26 cellular contexts compared by ENCODE assay signal in the genomic region with DNA sequence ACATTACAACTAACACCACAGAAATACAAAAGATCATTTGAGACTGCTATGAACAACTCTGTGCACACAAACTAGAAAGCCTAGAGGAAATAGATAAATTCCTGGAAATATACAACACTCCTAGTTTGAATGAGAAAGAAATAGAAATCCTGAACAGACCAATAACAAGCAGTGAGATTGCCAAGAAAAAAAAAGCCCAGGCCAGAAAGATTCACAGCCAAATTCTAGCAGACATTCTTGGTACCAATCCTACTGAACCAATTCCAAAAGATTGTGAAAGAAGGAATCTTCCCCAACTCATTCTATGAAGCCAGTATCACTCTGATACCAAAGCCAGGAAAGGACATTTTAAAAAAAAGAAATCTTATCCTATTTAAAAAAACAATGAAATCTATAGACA. TPM values are rescaled to one million over a fixed set of nuclear protein-coding genes. Genes with fewer than 3 reads are reported as not detected.
DNase-seq lines count a peak whose midpoint lies in the region; ATAC-seq and TF ChIP-seq lines count a peak whose summit lies in the region.
"Had no signal": no experiment of that assay in that cellular context is flagged by ENCODE, and none has a peak within 500 bp of the region (broad histone marks: within the 10 kb centered on the region; RNA-seq: fewer than 3 reads in every experiment).

No MANE protein-coding gene starts in this region.

- H3K4me3 ChIP-seq in subcutaneous abdominal adipose tissue (ENCODE audit: low read depth in 1 of 5, low read length in 5 of 5): no peak overlapping the region
- no peak overlapping the region for H3K4me3 ChIP-seq in stomach
- H3K4me3 ChIP-seq: GM12878, K562, PC-9, SJCRH30 had no signal

- intact Hi-C loops in dendritic cell treated with granulocyte-macrophage colony-stimulating factor and Interleukin-4, amounts not matched to agents 40 ng/mL and 50 ng/mL, for 4 days (cut with micrococcal nuclease): no loop called here
- intact Hi-C loops in left ventricle myocardium superior (cut with micrococcal nuclease) (no loop called here), stomach (cut with DNase I; ENCODE audit: low total_unique reads) (no loop called here)

- H3K36me3 ChIP-seq in subcutaneous abdominal adipose tissue (ENCODE audit: control insufficient read depth in 5 of 5, insufficient read depth in 5 of 5, low read length in 5 of 5) (no peaks in the 10 kb centered on the region), stomach (no peaks in the 10 kb centered on the region)
- H3K36me3 ChIP-seq: SJCRH30 had no signal

- peak; percentile 60 for ATAC-seq in left ventricle myocardium superior
- ATAC-seq in effector memory CD8-positive, alpha-beta T cell (replicated peaks): no peak
- ATAC-seq: activated naive CD8-positive, alpha-beta T cell treated with anti-CD3 and anti-CD28 coated beads, Interleukin-2, amount 50 U/mL, for 24 hours; GM12878; K562 had no signal

- H3K4me1 ChIP-seq in subcutaneous abdominal adipose tissue (ENCODE audit: control insufficient read depth in 5 of 5, insufficient read depth in 5 of 5, low read length in 5 of 5) (peaks cover 0 to 34% (median 31%) of the 10 kb centered on the region in 5 donors), stomach (peaks cover 4 to 41% (median 17%) of the 10 kb centered on the region in 4 donors)
- H3K4me1 ChIP-seq: SJCRH30 had no signal

- peak overlapping the region; percentile 18 for H3K27ac ChIP-seq in subcutaneous abdominal adipose tissue (ENCODE audit: low read depth, low read length)
- H3K27ac ChIP-seq in stomach: peak overlapping the region in 1 of 5 donors; percentile 16
- H3K27ac ChIP-seq: C4-2B, PC-9, SJCRH30 had no signal

- no peaks in the 10 kb centered on the region for H3K27me3 ChIP-seq in subcutaneous abdominal adipose tissue (ENCODE audit: control insufficient read depth in 5 of 5, insufficient read depth in 4 of 5, low read length in 5 of 5)
- H3K27me3 ChIP-seq in stomach: no peaks in the 10 kb centered on the region
- H3K27me3 ChIP-seq: SJCRH30 had no signal

- no peak for TF ChIP-seq CTCF in stomach (IDR thresholded peaks at IDR 0.05)

- no peak for TF ChIP-seq POLR2A in stomach (IDR thresholded peaks at IDR 0.05)

- no peaks in the 10 kb centered on the region for H3K27me3 Mint-ChIP-seq in dendritic cell treated with granulocyte-macrophage colony-stimulating factor and Interleukin-4, amounts not matched to agents 40 ng/mL and 50 ng/mL, for 4 days
- H3K27me3 Mint-ChIP-seq in effector memory CD8-positive, alpha-beta T cell: no peaks in the 10 kb centered on the region
- H3K27me3 Mint-ChIP-seq: type B pancreatic cell had no signal

- H3K9ac ChIP-seq in subcutaneous abdominal adipose tissue (ENCODE audit: low read length in 5 of 5): peak overlapping the region in 1 of 5 donors; percentile 46

- no peak overlapping the region for H3K4me3 Mint-ChIP-seq in dendritic cell treated with granulocyte-macrophage colony-stimulating factor and Interleukin-4, amounts not matched to agents 40 ng/mL and 50 ng/mL, for 4 days
- no peak overlapping the region for H3K4me3 Mint-ChIP-seq in effector memory CD8-positive, alpha-beta T cell
- H3K4me3 Mint-ChIP-seq: activated naive CD8-positive, alpha-beta T cell treated with anti-CD3 and anti-CD28 coated beads, Interleukin-2, amount 50 U/mL, for 24 hours; mesothelial cell of epicardium; nephron; type B pancreatic cell had no signal

- no peaks in the 10 kb centered on the region for H3K9me3 Mint-ChIP-seq in dendritic cell treated with granulocyte-macrophage colony-stimulating factor and Interleukin-4, amounts not matched to agents 40 ng/mL and 50 ng/mL, for 4 days
- H3K9me3 Mint-ChIP-seq in effector memory CD8-positive, alpha-beta T cell: no peaks in the 10 kb centered on the region
- H3K9me3 Mint-ChIP-seq: activated naive CD8-positive, alpha-beta T cell treated with anti-CD3 and anti-CD28 coated beads, Interleukin-2, amount 50 U/mL, for 24 hours; mesothelial cell of epicardium; nephron; type B pancreatic cell had no signal

- peak; percentile 71 for DNase-seq in GM04503 (ENCODE audit: low read depth)
- no peak for DNase-seq in left ventricle myocardium superior
- DNase-seq in stomach: no peak
- DNase-seq in activated CD4-positive, alpha-beta T cell treated with anti-CD3 and anti-CD28 coated beads for 4 hours: no peak
- DNase-seq in effector memory CD8-positive, alpha-beta T cell: no peak
- DNase-seq: activated CD4-positive, alpha-beta T cell treated with anti-CD3 and anti-CD28 coated beads for 48 hours; activated CD8-positive, alpha-beta memory T cell treated with anti-CD3 and anti-CD28 coated beads, Interleukin-2, amount 50 U/mL, for 4 hours; activated naive CD8-positive, alpha-beta T cell treated with anti-CD3 and anti-CD28 coated beads, Interleukin-2, amount 50 U/mL, for 24 hours; dermis blood vessel endothelial cell; GDM1; kidney glomerular epithelial cell; NCI-H187 treated with DMSO at 0.1 percent for 48 hours; NCI-H2227 treated with DMSO at 0.1 percent for 48 hours; PC-9; SJCRH30; small intestine; stimulated activated CD4-positive, alpha-beta T cell treated with anti-CD3 and anti-CD28 coated beads, Interleukin-2, amount 100 ng/mL, for 48 hours; stimulated activated naive CD4-positive, alpha-beta T cell treated with Interleukin-2 at 50 U/mL for 16 hours had no signal

- H3K27ac Mint-ChIP-seq in dendritic cell treated with granulocyte-macrophage colony-stimulating factor and Interleukin-4, amounts not matched to agents 40 ng/mL and 50 ng/mL, for 4 days: peak overlapping the region; percentile 7
- no peak overlapping the region for H3K27ac Mint-ChIP-seq in effector memory CD8-positive, alpha-beta T cell
- H3K27ac Mint-ChIP-seq: activated naive CD8-positive, alpha-beta T cell treated with anti-CD3 and anti-CD28 coated beads, Interleukin-2, amount 50 U/mL, for 24 hours; mesothelial cell of epicardium; type B pancreatic cell had no signal

- H3K4me1 Mint-ChIP-seq in dendritic cell treated with granulocyte-macrophage colony-stimulating factor and Interleukin-4, amounts not matched to agents 40 ng/mL and 50 ng/mL, for 4 days (ENCODE audit: low read depth): peaks cover 83% of the 10 kb centered on the region
- H3K4me1 Mint-ChIP-seq in effector memory CD8-positive, alpha-beta T cell (ENCODE audit: low read depth in 2 of 2): no peaks in the 10 kb centered on the region
- H3K4me1 Mint-ChIP-seq: mesothelial cell of epicardium had no signal

- TF ChIP-seq EP300 in stomach (IDR thresholded peaks at IDR 0.05): no peak

- H3K9me3 ChIP-seq in subcutaneous abdominal adipose tissue (ENCODE audit: control insufficient read depth in 5 of 5, low read length in 5 of 5): no peaks in the 10 kb centered on the region
- H3K9me3 ChIP-seq in stomach: no peaks in the 10 kb centered on the region
- H3K9me3 ChIP-seq: SJCRH30 had no signal

- H3K36me3 Mint-ChIP-seq in dendritic cell treated with granulocyte-macrophage colony-stimulating factor and Interleukin-4, amounts not matched to agents 40 ng/mL and 50 ng/mL, for 4 days (ENCODE audit: low read depth): no peaks in the 10 kb centered on the region
- H3K36me3 Mint-ChIP-seq in effector memory CD8-positive, alpha-beta T cell (ENCODE audit: insufficient read depth): peaks cover 5% of the 10 kb centered on the region
- H3K36me3 Mint-ChIP-seq: mesothelial cell of epicardium, type B pancreatic cell had no signal

RNA-seq across cellular contexts. Expression of a gene that starts 7.0 kb away (rescaled TPM):
- total RNA-seq in left ventricle myocardium superior: 11.0 TPM
- total RNA-seq in stomach: 10 to 100 TPM in 3 of 5 donors, 1 to 10 TPM in 2; 5.5 to 23.5 (median 13.4) TPM
- 1 to 10 TPM; 5.4 to 7.3 (median 5.9) TPM for polyA plus RNA-seq in stomach

RNA-seq across cellular contexts. Expression of a gene that starts 52.3 kb away (rescaled TPM):
- 89.3 TPM for total RNA-seq in left ventricle myocardium superior
- total RNA-seq in stomach: 100 to 1,000 TPM in 2 of 5 donors, 10 to 100 TPM in 2, 1 to 10 TPM in 1; 8.4 to 179 (median 57.6) TPM
- 10 to 100 TPM; 21.7 to 53.3 (median 47.5) TPM for polyA plus RNA-seq in stomach
